5 cellular contexts compared by ENCODE assay signal in genomic region chr7:97285348-97285747, GRCh38.
"Had no signal": no experiment of that assay in that cellular context is flagged by ENCODE, and none has a peak within 500 bp of the region (broad histone marks: within the 10 kb centered on the region; RNA-seq: fewer than 3 reads in every experiment).

No MANE protein-coding gene starts in this region.

- DNase-seq: IMR-90, KBM-7 had no signal

- H3K4me3 ChIP-seq: K562 had no signal

- H3K4me3 Mint-ChIP-seq: IgD-negative memory B cell had no signal

- H3K27ac Mint-ChIP-seq: IgD-negative memory B cell had no signal

- ATAC-seq: HepG2, K562 had no signal

- H3K36me3 Mint-ChIP-seq: IgD-negative memory B cell had no signal

- H3K27me3 Mint-ChIP-seq: IgD-negative memory B cell had no signal

- H3K4me1 Mint-ChIP-seq: IgD-negative memory B cell had no signal
